Comparison of ENCODE assay signal across 8 cellular contexts in genomic region chr5:180648658-180649296, GRCh38. TPM values are rescaled to one million over a fixed set of nuclear protein-coding genes. Genes with fewer than 3 reads are reported as not detected.
A peak's percentile ranks its signal among the peaks of the same experiment; 100 is the strongest.
DNase-seq lines count a peak whose midpoint lies in the region; ATAC-seq, FAIRE-seq and TF ChIP-seq lines count a peak whose summit lies in the region.

No MANE protein-coding gene starts in this region.

- intact Hi-C loops in tibial artery (cut with DNase I; ENCODE audit: low total_unique reads) (no loop called here), kidney (cut with DNase I) (no loop called here)

- no peaks in the 10 kb centered on the region for H3K36me3 ChIP-seq in lung (ENCODE audit: control insufficient read depth in 2 of 2, insufficient read depth in 2 of 2, low read length in 2 of 2)
- H3K36me3 ChIP-seq in tibial artery, result no peaks in the 10 kb centered on the region
- no peaks in the 10 kb centered on the region for H3K36me3 ChIP-seq in kidney (ENCODE audit: control insufficient read depth in 1 of 2, insufficient read depth in 2 of 2, low read length in 2 of 2)

- ATAC-seq in lung (ENCODE audit: insufficient read depth, low FRiP score) (no peak), GM18861 (IDR thresholded peaks at IDR 0.05; ENCODE audit: unreplicated experiment) (no peak), GM19395 (IDR thresholded peaks at IDR 0.05; ENCODE audit: unreplicated experiment) (no peak)

- TF ChIP-seq CTCF in lung (IDR thresholded peaks at IDR 0.05; ENCODE audit: control extremely low read depth, extremely low read depth) (no peak), tibial artery (IDR thresholded peaks at IDR 0.05) (no peak), kidney (IDR thresholded peaks at IDR 0.05; ENCODE audit: borderline replicate concordance, extremely low read depth, insufficient read depth) (no peak)

- WGBS in lung, 2 donors, result 5 to 12% methylated on average over 49 to 80 of the region's 80 CpGs

- peak overlapping the region in 1 of 2 donors; percentile 69 for H3K27ac ChIP-seq in lung (ENCODE audit: low read depth in 1 of 2, low read length in 1 of 2)
- no peak overlapping the region for H3K27ac ChIP-seq in tibial artery
- H3K27ac ChIP-seq in kidney (ENCODE audit: low read depth in 2 of 2, low read length in 2 of 2), result peak overlapping the region in 1 of 2 donors; percentile 47

- DNase-seq in activated gamma-delta T cell treated with Interleukin-2 at 50 U/mL for 16 hours, result peak; percentile 26
- no peak for DNase-seq in activated gamma-delta T cell (lab: John Stamatoyannopoulos, UW)
- DNase-seq in astrocyte of the hippocampus (ENCODE audit: low read depth, low spot score), result peak; percentile 36
- DNase-seq in lung (ENCODE audit: low spot score), result no peak
- DNase-seq in tibial artery, result no peak
- DNase-seq in kidney, result no peak

- FAIRE-seq in kidney (lab: Jason Lieb, UNC), result no peak

- H3K9me3 ChIP-seq in lung (ENCODE audit: control insufficient read depth in 2 of 2, insufficient read depth in 1 of 2, low read length in 1 of 2), result peaks cover 0 to 1% of the 10 kb centered on the region in 2 donors
- H3K9me3 ChIP-seq in tibial artery, result no peaks in the 10 kb centered on the region
- no peaks in the 10 kb centered on the region for H3K9me3 ChIP-seq in kidney (ENCODE audit: control insufficient read depth in 1 of 2, low read length in 2 of 2)

- H3K4me3 ChIP-seq in lung, result peak overlapping the region; percentile 70
- peak overlapping the region; percentile 38 to 48 for H3K4me3 ChIP-seq in tibial artery
- peak overlapping the region in 1 of 2 donors; percentile 32 for H3K4me3 ChIP-seq in kidney (ENCODE audit: low read length in 2 of 2)

- H3K27me3 ChIP-seq in lung (ENCODE audit: control insufficient read depth, insufficient read depth) (no peaks in the 10 kb centered on the region), tibial artery (peaks cover 0 to 73% of the 10 kb centered on the region in 2 donors)

- no peak overlapping the region for H3K9ac ChIP-seq in kidney (ENCODE audit: low read length in 2 of 2)

- H3K4me1 ChIP-seq in lung (ENCODE audit: control insufficient read depth in 2 of 2, insufficient read depth in 2 of 2, low read length in 2 of 2) (peaks cover 0 to 15% of the 10 kb centered on the region in 2 donors), tibial artery (peaks cover 0 to 23% (median 15%) of the 10 kb centered on the region in 4 donors), kidney (ENCODE audit: control insufficient read depth in 1 of 2, insufficient read depth in 1 of 2, low read depth in 1 of 2, low read length in 2 of 2) (peaks cover 0 to 6% of the 10 kb centered on the region in 2 donors)

RNA-seq across cellular contexts. Expression of gene FLT4, which starts 0.6 kb away (rescaled TPM):
- total RNA-seq in lung, result 10 to 100 TPM; 34.3 to 42.1 TPM
- 10 to 100 TPM; 12.6 to 16.2 TPM for polyA plus RNA-seq in lung
- 29.4 TPM for total RNA-seq in kidney
- 6.9 TPM for polyA plus RNA-seq in kidney (ENCODE audit: insufficient read depth, low read depth, low replicate concordance)

RNA-seq across cellular contexts. Expression of gene SCGB3A1, which starts 57.5 kb away (rescaled TPM):
- 1,000 to 10,000 TPM in 1 of 2 donors, 100 to 1,000 TPM in 1; 119 to 1,453 TPM for total RNA-seq in lung
- 1,000 to 10,000 TPM in 1 of 2 donors, 100 to 1,000 TPM in 1; 595 to 3,799 TPM for polyA plus RNA-seq in lung
- 1.1 TPM for total RNA-seq in kidney
- polyA plus RNA-seq in kidney (ENCODE audit: insufficient read depth, low read depth, low replicate concordance), result 2.3 TPM

Comparison
In these comparisons a context has a peak if more than half of its experiments do, and no peak if none do; other contexts are left out.
1. DNase-seq: peak in activated gamma-delta T cell treated with Interleukin-2 at 50 U/mL for 16 hours (single experiment) and astrocyte of the hippocampus (single experiment); none in activated gamma-delta T cell (single experiment), lung (single experiment), tibial artery (0 of 2) and kidney (single experiment).
2. RNA of gene SCGB3A1, which starts 57.5 kb away (total RNA-seq): 119 to 1,453 TPM in lung; 1.1 TPM in kidney (single experiment); every median in the first group is over 10 times any median in the second.